In genomic region chr3:72821170-72821781, GRCh38 we compare ENCODE assay signal across 8 cellular contexts. TPM values are rescaled to one million over a fixed set of nuclear protein-coding genes. Genes with fewer than 3 reads are reported as not detected.
DNase-seq lines count a peak whose midpoint lies in the region; ATAC-seq, FAIRE-seq and TF ChIP-seq lines count a peak whose summit lies in the region.

No MANE protein-coding gene starts in this region.

- no peaks in the 10 kb centered on the region for H3K9me3 ChIP-seq in A549

- no peak overlapping the region for H2AK5ac ChIP-seq in mesendoderm (ENCODE audit: low read length)

- no peak overlapping the region for H4K5ac ChIP-seq in mesendoderm (ENCODE audit: low read length)

- no peak overlapping the region for H3K27ac ChIP-seq in A549
- H3K27ac ChIP-seq in mesendoderm (ENCODE audit: low read depth, low read length), result no peak overlapping the region

- no peak overlapping the region for H3K4me3 ChIP-seq in A549
- no peak overlapping the region for H3K4me3 ChIP-seq in skeletal muscle cell (ENCODE audit: low read depth, low read length)
- no peak overlapping the region for H3K4me3 ChIP-seq in mesendoderm (ENCODE audit: low read length)

- POLR2A ChIA-PET in A549 (lab: Yijun Ruan, JAX), result no interaction called here
- POLR2A ChIA-PET in HEK293T (lab: Yijun Ruan, JAX), result no interaction called here

- no peak for TF ChIP-seq CTCF in A549 (IDR thresholded peaks at IDR 0.05)

- 84% methylated on average over 8 of the region's 8 CpGs for WGBS in A549 (ENCODE audit: missing lambda C conversion rate)
- WGBS in mesendoderm (ENCODE audit: extremely low coverage, insufficient coverage, low lambda C conversion rate), result no CpG with 5 or more reads among the region's 8 CpGs

- no peak overlapping the region for H3K56ac ChIP-seq in mesendoderm (ENCODE audit: low read length)

- CTCF ChIA-PET in A549 (lab: Yijun Ruan, JAX), result interaction anchor here (0.7 to 11.3 kb wide), 22 partner anchors 9 to 1110 kb away, joined by 3 to 157 read pairs (median 6); partner anchors contain the start of gene SHQ1
- CTCF ChIA-PET in HEK293T (lab: Yijun Ruan, JAX), result interaction anchor here (0.5 to 2.1 kb wide), 5 partner anchors 24 to 887 kb away, joined by 3 to 17 read pairs (median 3); no protein-coding TSS in a partner anchor

- no peak overlapping the region for H3K9ac ChIP-seq in mesendoderm (ENCODE audit: low read length)

- H3K27me3 ChIP-seq in mesendoderm (ENCODE audit: insufficient read depth, low read length, poor library complexity), result no peaks in the 10 kb centered on the region

- TF ChIP-seq EP300 in A549 (IDR thresholded peaks at IDR 0.05), result no peak

- H2BK15ac ChIP-seq in mesendoderm (replicated peaks; ENCODE audit: low read depth), result no peak overlapping the region

- H3K4me1 ChIP-seq in A549 (peaks cover 16% of the 10 kb centered on the region; the same call in 2 of the 3 replicates), mesendoderm (ENCODE audit: control insufficient read depth, low read depth, low read length) (no peaks in the 10 kb centered on the region)

- no peaks in the 10 kb centered on the region for H3K79me2 ChIP-seq in mesendoderm (ENCODE audit: control insufficient read depth, insufficient read depth, low read length)

- no peak overlapping the region for H2BK5ac ChIP-seq in mesendoderm (ENCODE audit: low read length)

- FAIRE-seq in A549 (lab: Jason Lieb, UNC), result no peak

- no peak overlapping the region for H3K4ac ChIP-seq in mesendoderm (ENCODE audit: low read depth, low read length)

- peaks cover 1% of the 10 kb centered on the region for H3K79me1 ChIP-seq in mesendoderm (ENCODE audit: low read length)

- H4K8ac ChIP-seq in mesendoderm (ENCODE audit: low read depth, low read length), result no peak overlapping the region

- H3K4me2 ChIP-seq in A549 (0 out of 3 replicates have a peak overlapping the region, but pooled peaks have one; percentile 4), mesendoderm (ENCODE audit: low read length) (no peak overlapping the region)

- no peak for TF ChIP-seq POLR2A in A549 (IDR thresholded peaks at IDR 0.05; ENCODE audit: low read length)

- H2BK120ac ChIP-seq in mesendoderm (ENCODE audit: low read depth, low read length), result no peak overlapping the region

- H3K18ac ChIP-seq in mesendoderm (ENCODE audit: low read length), result no peak overlapping the region

- TF ChIP-seq RAD21 in A549 (conservative IDR thresholded peaks at IDR 0.05 in 1 of 2, IDR thresholded peaks at IDR 0.05 in 1 of 2), result no peak

- H3K36me3 ChIP-seq in mesendoderm (ENCODE audit: control insufficient read depth, insufficient read depth, low read length), result no peaks in the 10 kb centered on the region

- ATAC-seq in A549 (no peak), GM19035 (IDR thresholded peaks at IDR 0.05; ENCODE audit: unreplicated experiment) (peak; percentile 30)

- no peak overlapping the region for H3K23ac ChIP-seq in mesendoderm (ENCODE audit: low read length)

- DNase-seq in A549 (ENCODE audit: low read depth in 1 of 2, low spot score in 1 of 2) (no peak), NCI-H2081 treated with DMSO at 0.1 percent for 48 hours (lab: John Stamatoyannopoulos, UW) (peak; percentile 43), dermis blood vessel endothelial cell (peak; percentile 64), skeletal muscle cell (ENCODE audit: low read depth) (peak; percentile 73), hepatic stellate cell (ENCODE audit: low spot score) (no peak), HEK293T (ENCODE audit: extremely low spot score) (no peak), mesendoderm (no peak)

TF ChIP-seq in A549, 52 proteins besides CTCF, POLR2A, EP300 and RAD21 (continues in another document):
- TF ChIP-seq SMC3 (IDR thresholded peaks at IDR 0.05) (no peak), KDM1A (IDR thresholded peaks at IDR 0.05; ENCODE audit: low read depth) (no peak), HDAC2 (IDR thresholded peaks at IDR 0.05) (no peak), NPAS2 (CRISPR knock-in tag; IDR thresholded peaks at IDR 0.05; ENCODE audit: borderline replicate concordance) (no peak), EHMT2 (IDR thresholded peaks at IDR 0.05; ENCODE audit: low read depth) (no peak), HOXB5 (CRISPR knock-in tag; IDR thresholded peaks at IDR 0.05) (no peak), RCOR1 (IDR thresholded peaks at IDR 0.05; ENCODE audit: low read depth, low read length) (no peak), CEBPB (IDR thresholded peaks at IDR 0.05) (no peak), CBX2 (IDR thresholded peaks at IDR 0.05; ENCODE audit: borderline replicate concordance, low read depth) (no peak), FOXS1 (CRISPR knock-in tag; IDR thresholded peaks at IDR 0.05) (no peak)
- TF ChIP-seq, protein P1, sequence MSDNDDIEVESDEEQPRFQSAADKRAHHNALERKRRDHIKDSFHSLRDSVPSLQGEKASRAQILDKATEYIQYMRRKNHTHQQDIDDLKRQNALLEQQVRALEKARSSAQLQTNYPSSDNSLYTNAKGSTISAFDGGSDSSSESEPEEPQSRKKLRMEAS (IDR thresholded peaks at IDR 0.05), result no peak
- TF ChIP-seq, protein P2, sequence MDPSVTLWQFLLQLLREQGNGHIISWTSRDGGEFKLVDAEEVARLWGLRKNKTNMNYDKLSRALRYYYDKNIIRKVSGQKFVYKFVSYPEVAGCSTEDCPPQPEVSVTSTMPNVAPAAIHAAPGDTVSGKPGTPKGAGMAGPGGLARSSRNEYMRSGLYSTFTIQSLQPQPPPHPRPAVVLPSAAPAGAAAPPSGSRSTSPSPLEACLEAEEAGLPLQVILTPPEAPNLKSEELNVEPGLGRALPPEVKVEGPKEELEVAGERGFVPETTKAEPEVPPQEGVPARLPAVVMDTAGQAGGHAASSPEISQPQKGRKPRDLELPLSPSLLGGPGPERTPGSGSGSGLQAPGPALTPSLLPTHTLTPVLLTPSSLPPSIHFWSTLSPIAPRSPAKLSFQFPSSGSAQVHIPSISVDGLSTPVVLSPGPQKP (IDR thresholded peaks at IDR 0.05; ENCODE audit: low read depth, low read length), result no peak

TF ChIP-seq in HEK293T, 16 proteins besides CTCF, POLR2A, EP300 and RAD21:
- no peak for TF ChIP-seq L3MBTL2 (conservative IDR thresholded peaks at IDR 0.05)
- no peak for TF ChIP-seq SP1 (IDR thresholded peaks at IDR 0.05)
- TF ChIP-seq FOXA1 (IDR thresholded peaks at IDR 0.05), result no peak
- TF ChIP-seq ZNF384 (IDR thresholded peaks at IDR 0.05), result no peak
- no peak for TF ChIP-seq NFRKB (IDR thresholded peaks at IDR 0.05)
- TF ChIP-seq SUZ12 (IDR thresholded peaks at IDR 0.05), result no peak
- TF ChIP-seq FOXK2 (IDR thresholded peaks at IDR 0.05), result no peak
- no peak for TF ChIP-seq FOXM1 (IDR thresholded peaks at IDR 0.05; ENCODE audit: borderline replicate concordance)
- TF ChIP-seq PKNOX1 (IDR thresholded peaks at IDR 0.05), result no peak
- TF ChIP-seq BHLHE40 (IDR thresholded peaks at IDR 0.05; ENCODE audit: borderline replicate concordance), result no peak
- TF ChIP-seq LEF1 (IDR thresholded peaks at IDR 0.05; ENCODE audit: borderline replicate concordance), result no peak

RNA-seq across cellular contexts. Expression of gene SHQ1, which starts 27.0 kb away (rescaled TPM):
- polyA plus RNA-seq in A549 (2011; rRNA removed), result 19.5 and 22.2 TPM in 2 replicates
- 7.1 and 8.2 TPM in 2 replicates for polyA plus RNA-seq in A549 (2012; cell fraction: cytosol; rRNA removed)
- 4.2 and 7.1 TPM in 2 replicates for polyA plus RNA-seq in A549 (2012; cell fraction: nucleus; rRNA removed)
- polyA plus RNA-seq in A549 (2017; fragmentation: RNase III; extraction: RNeasy Plus Mini Kit Qiagen cat#74134 plus additional on column Dnase treatment), result 16.4 to 18.0 TPM (median 17.1 TPM) in 3 replicates
- 8.4 and 9.3 TPM in 2 replicates for polyA minus RNA-seq in A549 (2011; rRNA and poly(A)+ RNA removed)
- total RNA-seq in dermis blood vessel endothelial cell, result 19.6 and 22.7 TPM in 2 replicates
- 20.5 TPM for polyA plus RNA-seq in mesendoderm (2013, experiment 1 of 2)
- polyA plus RNA-seq in mesendoderm (2013, experiment 2 of 2), result 19.5 TPM

Comparison
In these comparisons a context has a peak if more than half of its experiments do, and no peak if none do; other contexts are left out.
1. DNase-seq: peak in NCI-H2081 treated with DMSO at 0.1 percent for 48 hours (single experiment), dermis blood vessel endothelial cell (single experiment) and skeletal muscle cell (single experiment); none in A549 (0 of 2), hepatic stellate cell (single experiment), HEK293T (single experiment) and mesendoderm (single experiment).